Comparison of ENCODE assay signal across 26 cellular contexts in genomic region chr4:78451407-78451806, GRCh38.
DNase-seq lines count a peak whose midpoint lies in the region; ATAC-seq, FAIRE-seq and TF ChIP-seq lines count a peak whose summit lies in the region.
"Had no signal": no experiment of that assay in that cellular context is flagged by ENCODE, and none has a peak within 500 bp of the region (broad histone marks: within the 10 kb centered on the region; RNA-seq: fewer than 3 reads in every experiment).

No MANE protein-coding gene starts in this region.

- POLR2A ChIA-PET in HEK293 (lab: Yijun Ruan, JAX): no interaction called here

- H3K36me3 ChIP-seq in HEK293 (ENCODE audit: control insufficient read depth in 2 of 2, insufficient read depth in 1 of 2, low read length in 2 of 2) (peaks cover 0 to 22% of the 10 kb centered on the region in 2 experiments; a peak in 1 of 3 replicates), esophagus muscularis mucosa (peaks cover 0 to 14% (median 0%) of the 10 kb centered on the region in 4 donors)
- H3K36me3 ChIP-seq: BLaER1 treated with 17β-estradiol and CSF1 and Interleukin-3, amounts not matched to agents 10 nM and 100 nM had no signal

- CTCF ChIA-PET in HEK293 (lab: Yijun Ruan, JAX): no interaction called here

- H3K9me3 ChIP-seq in HEK293 (ENCODE audit: control insufficient read depth, insufficient read depth, low read depth, low read length): no peaks in the 10 kb centered on the region
- H3K9me3 ChIP-seq in esophagus muscularis mucosa: no peaks in the 10 kb centered on the region
- H3K9me3 ChIP-seq: A549; BE2C; BLaER1 treated with 17β-estradiol and CSF1 and Interleukin-3, amounts not matched to agents 10 nM and 100 nM had no signal

- no peaks in the 10 kb centered on the region for H3K36me3 Mint-ChIP-seq in stimulated activated naive B cell treated with anti-CD40 and anti-IgM and Interleukin-4, amounts not matched to agents 10 μg/mL and 1 μg/mL and 100 μg/mL, for 72 hours
- H3K36me3 Mint-ChIP-seq in activated T-cell treated with anti-CD3 and anti-CD28 coated beads, Interleukin-2, amount 50 U/mL, for 4 hours (ENCODE audit: insufficient read depth): no peaks in the 10 kb centered on the region
- H3K36me3 Mint-ChIP-seq: CD14-positive monocyte; CD8-positive, alpha-beta memory T cell had no signal

- TF ChIP-seq CTCF in HEK293 (tag by site-specific recombination; IDR thresholded peaks at IDR 0.05) (no peak), esophagus muscularis mucosa (IDR thresholded peaks at IDR 0.05) (no peak)

- peaks cover 5 to 13% of the 10 kb centered on the region in 2 donors for H3K4me1 Mint-ChIP-seq in stimulated activated naive B cell treated with anti-CD40 and anti-IgM and Interleukin-4, amounts not matched to agents 10 μg/mL and 1 μg/mL and 100 μg/mL, for 72 hours
- H3K4me1 Mint-ChIP-seq in activated T-cell treated with anti-CD3 and anti-CD28 coated beads, Interleukin-2, amount 50 U/mL, for 4 hours (ENCODE audit: low read depth): no peaks in the 10 kb centered on the region
- H3K4me1 Mint-ChIP-seq: CD14-positive monocyte; CD8-positive, alpha-beta memory T cell had no signal

- H3K4me3 ChIP-seq in HEK293 (ENCODE audit: low read depth, low read length) (no peak overlapping the region), esophagus muscularis mucosa (no peak overlapping the region)
- H3K4me3 ChIP-seq: A549; BLaER1 treated with 17β-estradiol and CSF1 and Interleukin-3, amounts not matched to agents 10 nM and 100 nM; GM23248 had no signal

- peak; percentile 64 to 83 for ATAC-seq in stimulated activated naive B cell treated with anti-CD40 and anti-IgM and Interleukin-4, amounts not matched to agents 10 μg/mL and 1 μg/mL and 100 μg/mL, for 72 hours (replicated peaks)
- no peak for ATAC-seq in activated T-cell treated with anti-CD3 and anti-CD28 coated beads, Interleukin-2, amount 50 U/mL, for 4 hours
- no peak for ATAC-seq in left ventricle myocardium superior
- ATAC-seq: A549 had no signal

- 77% methylated on average over 3 of the region's 3 CpGs for WGBS in esophagus muscularis mucosa

- no peaks in the 10 kb centered on the region for H3K27me3 ChIP-seq in esophagus muscularis mucosa
- H3K27me3 ChIP-seq: BE2C; BLaER1 treated with 17β-estradiol and CSF1 and Interleukin-3, amounts not matched to agents 10 nM and 100 nM had no signal

- no peak for TF ChIP-seq POLR2A in esophagus muscularis mucosa (IDR thresholded peaks at IDR 0.05; ENCODE audit: low read depth)

- TF ChIP-seq EP300 in esophagus muscularis mucosa (IDR thresholded peaks at IDR 0.05): no peak

- DNase-seq in GM18507 (ENCODE audit: extremely low spot score, insufficient read length, low read depth) (no peak), esophagus muscularis mucosa (ENCODE audit: extremely low spot score) (peak; percentile 39), left ventricle myocardium superior (no peak), NCI-H524 treated with DMSO at 0.1 percent for 48 hours (lab: John Stamatoyannopoulos, UW) (no peak)
- no peak for DNase-seq in stimulated activated naive B cell treated with anti-CD40 and anti-IgM and Interleukin-4, amounts not matched to agents 10 μg/mL and 1 μg/mL and 100 μg/mL, for 72 hours
- no peak for DNase-seq in activated T-cell treated with anti-CD3 and anti-CD28 coated beads, Interleukin-2, amount 50 U/mL, for 4 hours
- DNase-seq: 8988T; ACHN; AML-193; BE2C; CD4-positive, alpha-beta T cell; CD8-positive, alpha-beta memory T cell; DMS 273 treated with DMSO at 0.1 percent for 48 hours; DMS79; EL; GDM1; GM23248; H7; HCEC 1CT had no signal

- H3K4me1 ChIP-seq in HEK293 (ENCODE audit: control insufficient read depth, insufficient read depth, low read length) (no peaks in the 10 kb centered on the region), esophagus muscularis mucosa (no peaks in the 10 kb centered on the region)
- H3K4me1 ChIP-seq: A549; BE2C; BLaER1 treated with 17β-estradiol and CSF1 and Interleukin-3, amounts not matched to agents 10 nM and 100 nM had no signal

- H3K4me3 Mint-ChIP-seq in stimulated activated naive B cell treated with anti-CD40 and anti-IgM and Interleukin-4, amounts not matched to agents 10 μg/mL and 1 μg/mL and 100 μg/mL, for 72 hours: no peak overlapping the region
- H3K4me3 Mint-ChIP-seq in activated T-cell treated with anti-CD3 and anti-CD28 coated beads, Interleukin-2, amount 50 U/mL, for 4 hours: no peak overlapping the region
- H3K4me3 Mint-ChIP-seq: CD14-positive monocyte; CD4-positive, alpha-beta T cell; CD8-positive, alpha-beta memory T cell had no signal

- H3K27ac ChIP-seq in HEK293 (ENCODE audit: extremely low read depth, low read depth, low read length) (no peak overlapping the region), esophagus muscularis mucosa (replicated peaks in 1 of 4) (no peak overlapping the region)
- H3K27ac ChIP-seq: A549; BLaER1 treated with 17β-estradiol and CSF1 and Interleukin-3, amounts not matched to agents 10 nM and 100 nM; GM23248 had no signal

- peak; percentile 9 for FAIRE-seq in GM18507 (lab: Jason Lieb, UNC)
- FAIRE-seq: A549, D721Med, GM12891, H1 had no signal

- H3K27ac Mint-ChIP-seq in stimulated activated naive B cell treated with anti-CD40 and anti-IgM and Interleukin-4, amounts not matched to agents 10 μg/mL and 1 μg/mL and 100 μg/mL, for 72 hours: no peak overlapping the region
- H3K27ac Mint-ChIP-seq: CD14-positive monocyte; CD4-positive, alpha-beta T cell; CD8-positive, alpha-beta memory T cell had no signal

- H3K27me3 Mint-ChIP-seq in stimulated activated naive B cell treated with anti-CD40 and anti-IgM and Interleukin-4, amounts not matched to agents 10 μg/mL and 1 μg/mL and 100 μg/mL, for 72 hours: peaks cover 16 to 23% of the 10 kb centered on the region in 2 donors
- peaks cover 13% of the 10 kb centered on the region for H3K27me3 Mint-ChIP-seq in activated T-cell treated with anti-CD3 and anti-CD28 coated beads, Interleukin-2, amount 50 U/mL, for 4 hours (ENCODE audit: low read depth)

- intact Hi-C loops in esophagus muscularis mucosa (cut with DNase I): no loop called here
- intact Hi-C loops in left ventricle myocardium superior (cut with micrococcal nuclease): no loop called here

- peaks cover 5 to 8% of the 10 kb centered on the region in 2 donors for H3K9me3 Mint-ChIP-seq in stimulated activated naive B cell treated with anti-CD40 and anti-IgM and Interleukin-4, amounts not matched to agents 10 μg/mL and 1 μg/mL and 100 μg/mL, for 72 hours
- no peaks in the 10 kb centered on the region for H3K9me3 Mint-ChIP-seq in activated T-cell treated with anti-CD3 and anti-CD28 coated beads, Interleukin-2, amount 50 U/mL, for 4 hours
- H3K9me3 Mint-ChIP-seq: CD4-positive, alpha-beta T cell had no signal

TF ChIP-seq in HEK293, 187 proteins besides CTCF, POLR2A, EP300 and RAD21:
- TF ChIP-seq PRDM4 (tag by site-specific recombination; IDR thresholded peaks at IDR 0.05) (no peak), BCL11B (tag by site-specific recombination; IDR thresholded peaks at IDR 0.05; ENCODE audit: low read depth) (no peak), ZNF169 (tag by site-specific recombination; IDR thresholded peaks at IDR 0.05) (no peak), ZNF18 (tag by site-specific recombination; IDR thresholded peaks at IDR 0.05) (peak; percentile 84), ZNF133 (tag by site-specific recombination; IDR thresholded peaks at IDR 0.05) (no peak), ZNF174 (tag by site-specific recombination; IDR thresholded peaks at IDR 0.05) (no peak)

Comparison
In these comparisons a context has a peak if more than half of its experiments do, and no peak if none do; other contexts are left out.
1. ATAC-seq: peak in stimulated activated naive B cell treated with anti-CD40 and anti-IgM and Interleukin-4, amounts not matched to agents 10 μg/mL and 1 μg/mL and 100 μg/mL, for 72 hours (2 of 2); none in activated T-cell treated with anti-CD3 and anti-CD28 coated beads, Interleukin-2, amount 50 U/mL, for 4 hours (0 of 2) and left ventricle myocardium superior (single experiment).